ENCODE assay signal across 24 cellular contexts in genomic region chr3:50658416-50658815, GRCh38. TPM values are rescaled to one million over a fixed set of nuclear protein-coding genes. Genes with fewer than 3 reads are reported as not detected.
DNase-seq lines count a peak whose midpoint lies in the region; ATAC-seq, FAIRE-seq and TF ChIP-seq lines count a peak whose summit lies in the region.
"Had no signal": no experiment of that assay in that cellular context is flagged by ENCODE, and none has a peak within 500 bp of the region (broad histone marks: within the 10 kb centered on the region; RNA-seq: fewer than 3 reads in every experiment).

No MANE protein-coding gene starts in this region.

- peaks cover 4% of the 10 kb centered on the region for H3K27me3 Mint-ChIP-seq in activated naive CD8-positive, alpha-beta T cell treated with anti-CD3 and anti-CD28 coated beads, Interleukin-2, amount 10 ng/mL, durations not matched to agents 7 days and 5 days
- no peaks in the 10 kb centered on the region for H3K27me3 Mint-ChIP-seq in activated naive CD8-positive, alpha-beta T cell treated with anti-CD3 and anti-CD28 coated beads for 36 hours
- H3K27me3 Mint-ChIP-seq: CD4-positive, alpha-beta T cell had no signal

- no peak overlapping the region for H3K27ac Mint-ChIP-seq in activated naive CD8-positive, alpha-beta T cell treated with anti-CD3 and anti-CD28 coated beads, Interleukin-2, amount 10 ng/mL, durations not matched to agents 7 days and 5 days
- H3K27ac Mint-ChIP-seq in activated naive CD8-positive, alpha-beta T cell treated with anti-CD3 and anti-CD28 coated beads for 36 hours = no peak overlapping the region
- H3K27ac Mint-ChIP-seq: CD4-positive, alpha-beta T cell; memory B cell; naive B cell had no signal

- no peaks in the 10 kb centered on the region for H3K36me3 Mint-ChIP-seq in activated naive CD8-positive, alpha-beta T cell treated with anti-CD3 and anti-CD28 coated beads, Interleukin-2, amount 10 ng/mL, durations not matched to agents 7 days and 5 days
- H3K36me3 Mint-ChIP-seq in activated naive CD8-positive, alpha-beta T cell treated with anti-CD3 and anti-CD28 coated beads for 36 hours = peaks cover 1% of the 10 kb centered on the region
- H3K36me3 Mint-ChIP-seq: memory B cell, naive B cell had no signal

- TF ChIP-seq POLR2A in thyroid gland (IDR thresholded peaks at IDR 0.05) (no peak), uterus (IDR thresholded peaks at IDR 0.05) (no peak)

- ATAC-seq in activated naive CD8-positive, alpha-beta T cell treated with anti-CD3 and anti-CD28 coated beads, Interleukin-2, amount 10 ng/mL, durations not matched to agents 7 days and 5 days (ENCODE audit: low read depth) = no peak
- ATAC-seq: gastrocnemius medialis, right cardiac atrium had no signal

- 79 to 95% methylated on average over 6 of the region's 6 CpGs for WGBS in thyroid gland, 2 donors

- H3K4me3 ChIP-seq in epithelial cell of esophagus (ENCODE audit: low read length) (no peak overlapping the region), thyroid gland (replicated peaks in 1 of 3) (no peak overlapping the region), uterus (no peak overlapping the region)
- H3K4me3 ChIP-seq: gastrocnemius medialis had no signal

- peaks cover 14% of the 10 kb centered on the region for H3K4me1 Mint-ChIP-seq in activated naive CD8-positive, alpha-beta T cell treated with anti-CD3 and anti-CD28 coated beads, Interleukin-2, amount 10 ng/mL, durations not matched to agents 7 days and 5 days
- peaks cover 25% of the 10 kb centered on the region for H3K4me1 Mint-ChIP-seq in activated naive CD8-positive, alpha-beta T cell treated with anti-CD3 and anti-CD28 coated beads for 36 hours
- H3K4me1 Mint-ChIP-seq: memory B cell, naive B cell had no signal

- peak; percentile 19 for DNase-seq in activated naive CD8-positive, alpha-beta T cell treated with anti-CD3 and anti-CD28 coated beads, Interleukin-2, amount 10 ng/mL, durations not matched to agents 7 days and 5 days
- DNase-seq in activated naive CD8-positive, alpha-beta T cell treated with anti-CD3 and anti-CD28 coated beads for 36 hours = no peak
- DNase-seq in HTR-8/SVneo (ENCODE audit: insufficient read length, low spot score) (peak; percentile 50), epithelial cell of esophagus (ENCODE audit: low read depth) (peak; percentile 62), thyroid gland (no peak), frontal cortex (ENCODE audit: low spot score in 2 of 2) (no peak), pons (ENCODE audit: low spot score) (no peak), uterus (no peak)
- DNase-seq: ACHN; activated CD4-positive, CD25-positive, alpha-beta regulatory T cell treated with anti-CD3 and anti-CD28 coated beads, Interleukin-2, amount 50 U/mL, for 72 hours; activated gamma-delta T cell treated with Interleukin-2 at 50 U/mL for 16 hours; caudate nucleus; DMS153; erythroblast; naive B cell; NCI-H1417 treated with DMSO at 0.1 percent for 48 hours; NCI-H524 treated with DMSO at 0.1 percent for 48 hours; right cardiac atrium; stimulated activated CD4-positive, alpha-beta T cell treated with anti-CD3 and anti-CD28 coated beads, Interleukin-15, amount 100 ng/mL, for 24 hours; substantia nigra had no signal

- no peaks in the 10 kb centered on the region for H3K27me3 ChIP-seq in thyroid gland
- no peaks in the 10 kb centered on the region for H3K27me3 ChIP-seq in uterus
- H3K27me3 ChIP-seq: gastrocnemius medialis had no signal

- no peaks in the 10 kb centered on the region for H3K36me3 ChIP-seq in thyroid gland
- H3K36me3 ChIP-seq in uterus = no peaks in the 10 kb centered on the region
- H3K36me3 ChIP-seq: gastrocnemius medialis had no signal

- no peak for FAIRE-seq in HTR-8/SVneo (lab: Jason Lieb, UNC)
- FAIRE-seq in frontal cortex (lab: Jason Lieb, UNC) = no peak

- H3K4me3 Mint-ChIP-seq in activated naive CD8-positive, alpha-beta T cell treated with anti-CD3 and anti-CD28 coated beads, Interleukin-2, amount 10 ng/mL, durations not matched to agents 7 days and 5 days = no peak overlapping the region
- no peak overlapping the region for H3K4me3 Mint-ChIP-seq in activated naive CD8-positive, alpha-beta T cell treated with anti-CD3 and anti-CD28 coated beads for 36 hours
- H3K4me3 Mint-ChIP-seq: CD4-positive, alpha-beta T cell; memory B cell had no signal

- POLR2A ChIA-PET in activated naive CD8-positive, alpha-beta T cell treated with anti-CD3 and anti-CD28 coated beads, Interleukin-2, amount 10 ng/mL, durations not matched to agents 7 days and 5 days (lab: Charles Lee) = interaction anchor here (0.9 kb wide), 1 partner anchor 22 kb away, joined by 4 read pairs; no protein-coding TSS in a partner anchor

- no peaks in the 10 kb centered on the region for H3K9me3 Mint-ChIP-seq in activated naive CD8-positive, alpha-beta T cell treated with anti-CD3 and anti-CD28 coated beads, Interleukin-2, amount 10 ng/mL, durations not matched to agents 7 days and 5 days
- H3K9me3 Mint-ChIP-seq in activated naive CD8-positive, alpha-beta T cell treated with anti-CD3 and anti-CD28 coated beads for 36 hours = no peaks in the 10 kb centered on the region
- H3K9me3 Mint-ChIP-seq: CD4-positive, alpha-beta T cell; memory B cell; naive B cell had no signal

- intact Hi-C loops in thyroid gland (cut with DNase I) = no loop called here
- intact Hi-C loops in uterus (cut with DNase I; ENCODE audit: low total_unique reads) = no loop called here

- H3K27ac ChIP-seq in thyroid gland = peak overlapping the region in 2 of 3 donors; percentile 47 to 51
- no peak overlapping the region for H3K27ac ChIP-seq in uterus
- H3K27ac ChIP-seq: gastrocnemius medialis, RWPE1 had no signal

- H3K9me3 ChIP-seq in thyroid gland = no peaks in the 10 kb centered on the region
- H3K9me3 ChIP-seq in uterus = no peaks in the 10 kb centered on the region
- H3K9me3 ChIP-seq: gastrocnemius medialis had no signal

- TF ChIP-seq CTCF in epithelial cell of esophagus (IDR thresholded peaks at IDR 0.05; ENCODE audit: insufficient read depth, low read depth, low read length, missing control alignments) = no peak
- no peak for TF ChIP-seq CTCF in thyroid gland (IDR thresholded peaks at IDR 0.05)
- no peak for TF ChIP-seq CTCF in uterus (IDR thresholded peaks at IDR 0.05)

- peaks cover 20 to 33% of the 10 kb centered on the region in 2 donors for H3K4me1 ChIP-seq in thyroid gland
- H3K4me1 ChIP-seq in uterus = no peaks in the 10 kb centered on the region

RNA-seq across cellular contexts. Expression of gene DOCK3, which starts 16.3 kb away (rescaled TPM):
- total RNA-seq in activated naive CD8-positive, alpha-beta T cell treated with anti-CD3 and anti-CD28 coated beads, Interleukin-2, amount 10 ng/mL, durations not matched to agents 7 days and 5 days = 1 to 10 TPM; 3.3 to 3.4 TPM
- 1 to 10 TPM; 1.9 to 2.1 TPM for total RNA-seq in activated naive CD8-positive, alpha-beta T cell treated with anti-CD3 and anti-CD28 coated beads for 36 hours
- total RNA-seq in thyroid gland (10 to 100 TPM; 15.7 to 54.2 (median 21.1) TPM), frontal cortex (39.9 TPM), uterus (1 to 10 TPM in 1 of 4 donors, under 1 TPM in 3; under 0.01 to 1.6 (median 0.46) TPM)

RNA-seq across cellular contexts. Expression of gene MAPKAPK3, which starts 41.5 kb away (rescaled TPM):
- total RNA-seq in activated naive CD8-positive, alpha-beta T cell treated with anti-CD3 and anti-CD28 coated beads, Interleukin-2, amount 10 ng/mL, durations not matched to agents 7 days and 5 days = 100 to 1,000 TPM; 176 to 195 TPM
- total RNA-seq in activated naive CD8-positive, alpha-beta T cell treated with anti-CD3 and anti-CD28 coated beads for 36 hours = 100 to 1,000 TPM; 166 to 171 TPM
- total RNA-seq in thyroid gland (100 to 1,000 TPM in 1 of 4 donors, 10 to 100 TPM in 3; 66.1 to 147 (median 97.5) TPM), frontal cortex (2.9 TPM), uterus (10 to 100 TPM; 22.0 to 39.1 (median 29.0) TPM)

RNA-seq across cellular contexts. Expression of gene CISH, which starts 46.8 kb away (rescaled TPM):
- total RNA-seq in activated naive CD8-positive, alpha-beta T cell treated with anti-CD3 and anti-CD28 coated beads, Interleukin-2, amount 10 ng/mL, durations not matched to agents 7 days and 5 days = 100 to 1,000 TPM; 365 to 400 TPM
- 100 to 1,000 TPM; 192 to 193 TPM for total RNA-seq in activated naive CD8-positive, alpha-beta T cell treated with anti-CD3 and anti-CD28 coated beads for 36 hours
- total RNA-seq in thyroid gland = 10 to 100 TPM; 31.0 to 78.1 (median 48.0) TPM
- total RNA-seq in frontal cortex = 0.41 TPM
- 10 to 100 TPM in 1 of 4 donors, 1 to 10 TPM in 2, not detected in 1; 2.1 to 12.3 (median 5.6) TPM for total RNA-seq in uterus

Comparison
In these comparisons a context has a peak if more than half of its experiments do, and no peak if none do; other contexts are left out.
1. DNase-seq: peak in activated naive CD8-positive, alpha-beta T cell treated with anti-CD3 and anti-CD28 coated beads, Interleukin-2, amount 10 ng/mL, durations not matched to agents 7 days and 5 days (single experiment), HTR-8/SVneo (single experiment) and epithelial cell of esophagus (single experiment); none in activated naive CD8-positive, alpha-beta T cell treated with anti-CD3 and anti-CD28 coated beads for 36 hours (single experiment), thyroid gland (0 of 2), frontal cortex (0 of 2), pons (single experiment) and uterus (0 of 2).
2. H3K27ac ChIP-seq: peak in thyroid gland (2 of 3); none in uterus (0 of 2).